Comparison of ENCODE assay signal across 21 cellular contexts in the genomic region with DNA sequence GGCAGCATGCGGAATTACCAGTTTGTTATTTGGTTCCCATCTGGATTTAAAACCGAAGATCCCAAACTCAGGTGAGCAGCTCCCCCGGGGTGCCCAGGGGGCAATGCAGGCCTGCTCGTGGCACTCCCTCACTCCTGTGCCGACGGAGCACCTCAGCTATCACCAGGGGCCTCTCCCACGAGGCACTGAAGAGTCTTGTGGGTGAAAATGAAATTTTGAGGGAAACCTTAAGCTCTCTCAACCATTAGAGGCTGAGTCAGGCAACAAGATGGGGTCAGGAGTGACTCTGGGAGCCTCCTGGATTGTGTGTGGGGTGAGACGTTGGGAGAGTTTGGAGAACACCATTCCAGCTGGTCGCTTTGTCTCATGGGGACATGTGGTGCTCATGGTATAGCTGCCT.
DNase-seq lines count a peak whose midpoint lies in the region; ATAC-seq, FAIRE-seq and TF ChIP-seq lines count a peak whose summit lies in the region.
"Had no signal": no experiment of that assay in that cellular context is flagged by ENCODE, and none has a peak within 500 bp of the region (broad histone marks: within the 10 kb centered on the region; RNA-seq: fewer than 3 reads in every experiment).

No MANE protein-coding gene starts in this region.

- RAD21 ChIA-PET in GM12878 (lab: Charles Lee; ENCODE audit: unreplicated experiment): interaction anchor here (0.5 to 11.2 kb wide), 19 partner anchors 12 to 260 kb away, joined by 3 to 111 read pairs (median 5); no protein-coding TSS in a partner anchor

- no peak overlapping the region for H3K27ac Mint-ChIP-seq in activated T-cell treated with anti-CD3 and anti-CD28 coated beads, Interleukin-2, amount 50 U/mL, for 72 hours
- H3K27ac Mint-ChIP-seq in glutamatergic neuron (ENCODE audit: unreplicated experiment): no peak overlapping the region
- H3K27ac Mint-ChIP-seq: activated T-cell treated with anti-CD3 and anti-CD28 coated beads, Interleukin-2, amount 50 U/mL, for 24 hours; natural killer cell had no signal

- no peak overlapping the region for H2AFZ ChIP-seq in GM12878 (ENCODE audit: control insufficient read depth, low read depth, low read length)
- H2AFZ ChIP-seq: GM23248 had no signal

- H3K27me3 ChIP-seq in GM12878 (replicated peaks in 1 of 2; ENCODE audit: control insufficient read depth in 2 of 2, insufficient read depth in 2 of 2, low read length in 1 of 2) (no peaks in the 10 kb centered on the region), aorta (ENCODE audit: control insufficient read depth in 1 of 2, insufficient read depth in 2 of 2, low read length in 1 of 2) (no peaks in the 10 kb centered on the region)
- H3K27me3 ChIP-seq: heart right ventricle, tibial nerve had no signal

- peak; percentile 23 to 55; a peak in 2 of 4 replicates for TF ChIP-seq EP300 in GM12878 (IDR thresholded peaks at IDR 0.05; ENCODE audit: borderline replicate concordance in 1 of 2, control insufficient read depth in 1 of 2, low read depth in 2 of 2, low read length in 2 of 2)

- SMC1A ChIA-PET in GM12878 (lab: Charles Lee; ENCODE audit: uncharacterized antibody, unreplicated experiment): interaction anchor here (1.0 to 15.3 kb wide), 19 partner anchors 12 to 194 kb away, joined by 3 to 246 read pairs (median 6); partner anchors contain the start of gene PRKCE

- H3K9ac ChIP-seq in GM12878 (ENCODE audit: control insufficient read depth, insufficient read depth, low read length): peak overlapping the region; percentile 64

- POLR2A ChIA-PET in GM12878 (lab: Charles Lee): interaction anchor here (0.6 to 11.1 kb wide), 12 partner anchors 10 to 188 kb away, joined by 3 to 77 read pairs (median 4); no protein-coding TSS in a partner anchor

- intact Hi-C loops in GM12878 (cut with micrococcal nuclease; ENCODE audit: unreplicated experiment): no loop called here
- intact Hi-C loops in aorta (cut with DNase I): no loop called here

- peak; percentile 52 for TF ChIP-seq RAD21 in GM12878 (IDR thresholded peaks at IDR 0.05; ENCODE audit: insufficient read depth, low read depth, low read length)

- H3K9me3 ChIP-seq in GM12878 (replicated peaks; ENCODE audit: control insufficient read depth, insufficient read depth, low read length) (no peaks in the 10 kb centered on the region), aorta (ENCODE audit: control insufficient read depth, low read length) (no peaks in the 10 kb centered on the region)
- H3K9me3 ChIP-seq: heart right ventricle, tibial nerve had no signal

- FAIRE-seq in GM12878 (lab: Jason Lieb, UNC): no peak
- FAIRE-seq: A204.1 had no signal

- DNase-seq in activated T-cell treated with anti-CD3 and anti-CD28 coated beads, Interleukin-2, amount 50 U/mL, for 72 hours: no peak
- DNase-seq in activated T-cell treated with anti-CD3 and anti-CD28 coated beads, Interleukin-2, amount 50 U/mL, for 4 hours: no peak
- DNase-seq in GM12878 (ENCODE audit: low read depth, low spot score): no peak
- no peak for DNase-seq in LoVo (ENCODE audit: low spot score)
- DNase-seq in aorta: no peak
- DNase-seq in stimulated activated CD4-positive, alpha-beta T cell treated with anti-CD3 and anti-CD28 coated beads, Interleukin-4, amount 100 ng/mL, for 1 hour: no peak
- no peak for DNase-seq in glutamatergic neuron
- DNase-seq: activated CD4-positive, alpha-beta T cell treated with anti-CD3 and anti-CD28 coated beads, Interleukin-2, amount 50 U/mL, for 4 hours; activated T-cell treated with anti-CD3 and anti-CD28 coated beads, Interleukin-2, amount 50 U/mL, for 24 hours; DMS53; heart right ventricle; KG1; natural killer cell; NCI-H1436 had no signal

- no peak for TF ChIP-seq POLR2A in GM12878 (IDR thresholded peaks at IDR 0.05; ENCODE audit: low read depth, low read length)

- BruUV-seq in GM12878 (replicated peaks; lab: Mats Ljungman, UMichigan): no TSS peak

- no peaks in the 10 kb centered on the region for H3K36me3 Mint-ChIP-seq in activated T-cell treated with anti-CD3 and anti-CD28 coated beads, Interleukin-2, amount 50 U/mL, for 72 hours (ENCODE audit: insufficient read depth in 2 of 2)
- H3K36me3 Mint-ChIP-seq in activated T-cell treated with anti-CD3 and anti-CD28 coated beads, Interleukin-2, amount 50 U/mL, for 4 hours (ENCODE audit: insufficient read depth): no peaks in the 10 kb centered on the region
- H3K36me3 Mint-ChIP-seq in glutamatergic neuron (ENCODE audit: unreplicated experiment): no peaks in the 10 kb centered on the region
- H3K36me3 Mint-ChIP-seq: natural killer cell had no signal

- ATAC-seq in activated T-cell treated with anti-CD3 and anti-CD28 coated beads, Interleukin-2, amount 50 U/mL, for 72 hours (replicated peaks in 1 of 2): peak; percentile 21 to 31
- no peak for ATAC-seq in activated T-cell treated with anti-CD3 and anti-CD28 coated beads, Interleukin-2, amount 50 U/mL, for 4 hours
- ATAC-seq in HG02852 (IDR thresholded peaks at IDR 0.05; ENCODE audit: unreplicated experiment) (peak; percentile 38), GM12878 (peak; percentile 45), aorta (ENCODE audit: low FRiP score) (no peak)
- ATAC-seq: natural killer cell had no signal

- WGBS in GM12878 (ENCODE audit: insufficient coverage, insufficient replicate concordance, low lambda C conversion rate, missing lambda C conversion rate): 22% methylated on average over 9 of the region's 9 CpGs
- 94 to 96% methylated on average over 9 of the region's 9 CpGs for WGBS in aorta, 2 donors

- peak in 2 of 3 experiments; percentile 14 to 41; a peak in 3 of 6 replicates for TF ChIP-seq CTCF in GM12878 (IDR thresholded peaks at IDR 0.05 in 2 of 3, conservative IDR thresholded peaks at IDR 0.05 in 1 of 3; ENCODE audit: control insufficient read depth in 2 of 3, extremely low read depth in 1 of 3, insufficient read depth in 1 of 3, low read depth in 3 of 3, low read length in 3 of 3)
- TF ChIP-seq CTCF in glutamatergic neuron (IDR thresholded peaks at IDR 0.05; ENCODE audit: partially characterized antibody, unreplicated experiment): no peak

- H3K27ac ChIP-seq in GM12878 (ENCODE audit: control insufficient read depth, insufficient read depth) (peak overlapping the region; percentile 38), aorta (ENCODE audit: low read depth in 1 of 2, low read length in 2 of 2) (no peak overlapping the region)

- in situ Hi-C loops in GM12878 (cut with MboI): no loop called here

- H3K4me1 Mint-ChIP-seq in activated T-cell treated with anti-CD3 and anti-CD28 coated beads, Interleukin-2, amount 50 U/mL, for 72 hours (ENCODE audit: low read depth): peaks cover 47% of the 10 kb centered on the region
- H3K4me1 Mint-ChIP-seq in activated T-cell treated with anti-CD3 and anti-CD28 coated beads, Interleukin-2, amount 50 U/mL, for 4 hours (ENCODE audit: low read depth): peaks cover 27% of the 10 kb centered on the region
- H3K4me1 Mint-ChIP-seq in glutamatergic neuron (ENCODE audit: low read depth, unreplicated experiment): peaks cover 42% of the 10 kb centered on the region

- H3K4me3 ChIP-seq in GM12878: no peak overlapping the region
- H3K4me3 ChIP-seq in aorta (ENCODE audit: low read length in 2 of 2): no peak overlapping the region
- H3K4me3 ChIP-seq: lung, smooth muscle cell, tibial nerve had no signal

- H3K36me3 ChIP-seq in GM12878 (ENCODE audit: control insufficient read depth in 2 of 2, insufficient read depth in 2 of 2, low read length in 1 of 2) (no peaks in the 10 kb centered on the region), aorta (ENCODE audit: control insufficient read depth in 1 of 2, insufficient read depth in 2 of 2, low read length in 1 of 2) (no peaks in the 10 kb centered on the region)
- H3K36me3 ChIP-seq: tibial nerve had no signal

- H3K4me1 ChIP-seq in GM12878 (ENCODE audit: control insufficient read depth, insufficient read depth, low read length) (peaks cover 94% of the 10 kb centered on the region), aorta (ENCODE audit: control insufficient read depth in 1 of 2, insufficient read depth in 2 of 2, low read length in 2 of 2) (peaks cover 3% of the 10 kb centered on the region in 2 donors)

- H3K9me3 Mint-ChIP-seq in activated T-cell treated with anti-CD3 and anti-CD28 coated beads, Interleukin-2, amount 50 U/mL, for 72 hours: no peaks in the 10 kb centered on the region
- H3K9me3 Mint-ChIP-seq in activated T-cell treated with anti-CD3 and anti-CD28 coated beads, Interleukin-2, amount 50 U/mL, for 4 hours: no peaks in the 10 kb centered on the region
- peaks cover 10% of the 10 kb centered on the region for H3K9me3 Mint-ChIP-seq in glutamatergic neuron (ENCODE audit: unreplicated experiment)
- H3K9me3 Mint-ChIP-seq: activated T-cell treated with anti-CD3 and anti-CD28 coated beads, Interleukin-2, amount 50 U/mL, for 24 hours; CD14-positive monocyte; natural killer cell had no signal

- H3K4me3 Mint-ChIP-seq in activated T-cell treated with anti-CD3 and anti-CD28 coated beads, Interleukin-2, amount 50 U/mL, for 72 hours: no peak overlapping the region
- no peak overlapping the region for H3K4me3 Mint-ChIP-seq in activated T-cell treated with anti-CD3 and anti-CD28 coated beads, Interleukin-2, amount 50 U/mL, for 4 hours
- H3K4me3 Mint-ChIP-seq in glutamatergic neuron (ENCODE audit: unreplicated experiment): no peak overlapping the region
- H3K4me3 Mint-ChIP-seq: activated T-cell treated with anti-CD3 and anti-CD28 coated beads, Interleukin-2, amount 50 U/mL, for 24 hours; CD14-positive monocyte; natural killer cell had no signal

- no peaks in the 10 kb centered on the region for H4K20me1 ChIP-seq in GM12878 (ENCODE audit: control insufficient read depth, insufficient read depth)

- H3K79me2 ChIP-seq in GM12878 (ENCODE audit: control insufficient read depth, insufficient read depth, low read length): peaks cover 11% of the 10 kb centered on the region

- no peaks in the 10 kb centered on the region for H3K27me3 Mint-ChIP-seq in activated T-cell treated with anti-CD3 and anti-CD28 coated beads, Interleukin-2, amount 50 U/mL, for 72 hours (ENCODE audit: low read depth)
- H3K27me3 Mint-ChIP-seq in activated T-cell treated with anti-CD3 and anti-CD28 coated beads, Interleukin-2, amount 50 U/mL, for 4 hours (ENCODE audit: low read depth): no peaks in the 10 kb centered on the region
- H3K27me3 Mint-ChIP-seq in glutamatergic neuron (ENCODE audit: unreplicated experiment): peaks cover 9% of the 10 kb centered on the region
- H3K27me3 Mint-ChIP-seq: activated T-cell treated with anti-CD3 and anti-CD28 coated beads, Interleukin-2, amount 50 U/mL, for 24 hours had no signal

- CTCF ChIA-PET in GM12878 (lab: Yijun Ruan, JAX): interaction anchor here (0.7 to 5.9 kb wide), 21 partner anchors 10 to 255 kb away, joined by 3 to 51 read pairs (median 4); no protein-coding TSS in a partner anchor

- peak overlapping the region; percentile 67 for H3K4me2 ChIP-seq in GM12878 (ENCODE audit: control insufficient read depth, insufficient read depth)

Comparison
In these comparisons a context has a peak if more than half of its experiments do, and no peak if none do; other contexts are left out.
1. ATAC-seq: peak in activated T-cell treated with anti-CD3 and anti-CD28 coated beads, Interleukin-2, amount 50 U/mL, for 72 hours (2 of 2), HG02852 (single experiment) and GM12878 (single experiment); none in activated T-cell treated with anti-CD3 and anti-CD28 coated beads, Interleukin-2, amount 50 U/mL, for 4 hours (0 of 2) and aorta (single experiment).